1 cellular context compared by ENCODE assay signal in the genomic region with DNA sequence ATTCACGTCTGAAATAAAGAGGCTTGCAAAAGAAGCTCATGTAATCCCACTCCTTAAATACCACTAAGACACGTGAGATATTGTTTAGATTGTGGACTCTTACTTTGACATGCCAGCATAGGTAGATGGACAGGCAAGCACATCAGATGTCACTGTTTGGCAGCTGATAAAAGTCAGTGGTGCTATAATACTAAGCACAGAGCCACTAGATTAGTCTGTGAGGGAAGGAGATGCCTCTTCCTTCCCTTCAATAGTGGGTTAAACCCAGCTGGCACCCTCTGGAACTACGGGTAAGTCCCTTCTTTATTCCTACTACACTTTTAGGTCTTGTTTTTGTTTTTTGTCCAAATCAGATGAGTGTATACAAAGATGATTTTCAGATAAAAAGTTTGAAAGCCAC.
TF ChIP-seq lines count a peak whose summit lies in the region.

Gene MYOT (plus strand): TSS at position 197 of the 400 bp plus-strand sequence. CDS start 2,792 bp downstream, outside the sequence.

TF ChIP-seq in SK-N-SH treated with all-trans-retinoic acid at 6 μM for 48 hours, 23 proteins besides CTCF, POLR2A, EP300 and RAD21 (continued from another document):
- TF ChIP-seq, protein P1, sequence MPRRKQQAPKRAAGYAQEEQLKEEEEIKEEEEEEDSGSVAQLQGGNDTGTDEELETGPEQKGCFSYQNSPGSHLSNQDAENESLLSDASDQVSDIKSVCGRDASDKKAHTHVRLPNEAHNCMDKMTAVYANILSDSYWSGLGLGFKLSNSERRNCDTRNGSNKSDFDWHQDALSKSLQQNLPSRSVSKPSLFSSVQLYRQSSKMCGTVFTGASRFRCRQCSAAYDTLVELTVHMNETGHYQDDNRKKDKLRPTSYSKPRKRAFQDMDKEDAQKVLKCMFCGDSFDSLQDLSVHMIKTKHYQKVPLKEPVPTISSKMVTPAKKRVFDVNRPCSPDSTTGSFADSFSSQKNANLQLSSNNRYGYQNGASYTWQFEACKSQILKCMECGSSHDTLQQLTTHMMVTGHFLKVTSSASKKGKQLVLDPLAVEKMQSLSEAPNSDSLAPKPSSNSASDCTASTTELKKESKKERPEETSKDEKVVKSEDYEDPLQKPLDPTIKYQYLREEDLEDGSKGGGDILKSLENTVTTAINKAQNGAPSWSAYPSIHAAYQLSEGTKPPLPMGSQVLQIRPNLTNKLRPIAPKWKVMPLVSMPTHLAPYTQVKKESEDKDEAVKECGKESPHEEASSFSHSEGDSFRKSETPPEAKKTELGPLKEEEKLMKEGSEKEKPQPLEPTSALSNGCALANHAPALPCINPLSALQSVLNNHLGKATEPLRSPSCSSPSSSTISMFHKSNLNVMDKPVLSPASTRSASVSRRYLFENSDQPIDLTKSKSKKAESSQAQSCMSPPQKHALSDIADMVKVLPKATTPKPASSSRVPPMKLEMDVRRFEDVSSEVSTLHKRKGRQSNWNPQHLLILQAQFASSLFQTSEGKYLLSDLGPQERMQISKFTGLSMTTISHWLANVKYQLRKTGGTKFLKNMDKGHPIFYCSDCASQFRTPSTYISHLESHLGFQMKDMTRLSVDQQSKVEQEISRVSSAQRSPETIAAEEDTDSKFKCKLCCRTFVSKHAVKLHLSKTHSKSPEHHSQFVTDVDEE (CRISPR knock-in tag; IDR thresholded peaks at IDR 0.05) = no peak
- no peak for TF ChIP-seq ARNTL (CRISPR knock-in tag; IDR thresholded peaks at IDR 0.05; ENCODE audit: borderline replicate concordance, low read depth)
